ENCODE assay signal across 18 cellular contexts in genomic region chr2:168501456-168502065, GRCh38.
"Had no signal": no experiment of that assay in that cellular context is flagged by ENCODE, and none has a peak within 500 bp of the region (broad histone marks: within the 10 kb centered on the region; RNA-seq: fewer than 3 reads in every experiment).

No MANE protein-coding gene starts in this region.

- DNase-seq: effector memory CD8-positive, alpha-beta T cell; esophagus squamous epithelium; foreskin keratinocyte; hippocampal formation; kidney glomerular epithelial cell; mammary epithelial cell; naive thymus-derived CD4-positive, alpha-beta T cell; nephron progenitor cell; stimulated activated CD4-positive, alpha-beta T cell treated with anti-CD3 and anti-CD28 coated beads, Interleukin-2, amount 100 ng/mL, for 24 hours; stimulated activated CD4-positive, alpha-beta T cell treated with anti-CD3 and anti-CD28 coated beads, Interleukin-4, amount 100 ng/mL, for 4 hours; stimulated activated naive B cell treated with anti-CD40 and anti-IgM and Interleukin-4, amounts not matched to agents 10 μg/mL and 1 μg/mL and 100 μg/mL, for 72 hours; stimulated activated naive CD8-positive, alpha-beta T cell treated with anti-CD3 and anti-CD28 coated beads, Interleukin-15, amount 100 ng/mL, for 72 hours; testis had no signal

- H3K27me3 ChIP-seq: esophagus squamous epithelium, foreskin keratinocyte, testis, tibial nerve had no signal

- H3K9me3 ChIP-seq: esophagus squamous epithelium, prostate gland, testis, tibial nerve had no signal

- H3K4me3 ChIP-seq: esophagus squamous epithelium, prostate gland, skin epidermis, testis, tibial nerve had no signal

- H3K4me1 ChIP-seq: foreskin keratinocyte, parathyroid adenoma, prostate gland, testis had no signal

- H3K9ac ChIP-seq: parathyroid adenoma had no signal

- H3K27ac ChIP-seq: esophagus squamous epithelium, foreskin keratinocyte, parathyroid adenoma, prostate gland, skin epidermis, testis, tibial nerve had no signal

- ATAC-seq: effector memory CD8-positive, alpha-beta T cell; foreskin keratinocyte; naive thymus-derived CD4-positive, alpha-beta T cell; sciatic nerve; stimulated activated naive B cell treated with anti-CD40 and anti-IgM and Interleukin-4, amounts not matched to agents 10 μg/mL and 1 μg/mL and 100 μg/mL, for 72 hours; stimulated activated naive CD8-positive, alpha-beta T cell treated with anti-CD3 and anti-CD28 coated beads, Interleukin-15, amount 100 ng/mL, for 72 hours had no signal

- H2AFZ ChIP-seq: parathyroid adenoma had no signal

- H3K36me3 ChIP-seq: esophagus squamous epithelium, prostate gland had no signal
